In genomic region chr3:149363053-149363452, GRCh38 we compare ENCODE assay signal across 25 cellular contexts. TPM values are rescaled to one million over a fixed set of nuclear protein-coding genes. Genes with fewer than 3 reads are reported as not detected.
A peak's percentile ranks its signal among the peaks of the same experiment; 100 is the strongest.
DNase-seq lines count a peak whose midpoint lies in the region; ATAC-seq, FAIRE-seq and TF ChIP-seq lines count a peak whose summit lies in the region.
"Had no signal": no experiment of that assay in that cellular context is flagged by ENCODE, and none has a peak within 500 bp of the region (broad histone marks: within the 10 kb centered on the region; RNA-seq: fewer than 3 reads in every experiment).

No MANE protein-coding gene starts in this region.

- TF ChIP-seq CTCF in Panc1 (IDR thresholded peaks at IDR 0.05) (no peak), epithelial cell of esophagus (IDR thresholded peaks at IDR 0.05; ENCODE audit: insufficient read depth, low read depth, low read length, missing control alignments) (no peak), pancreas (IDR thresholded peaks at IDR 0.05) (no peak), left lung (IDR thresholded peaks at IDR 0.05) (no peak)

- BruUV-seq in Panc1 (replicated peaks; lab: Mats Ljungman, UMichigan): no TSS peak

- intact Hi-C loops in Panc1 (cut with micrococcal nuclease; ENCODE audit: unreplicated experiment) (no loop called here), pancreas (cut with DNase I) (no loop called here), left lung (cut with DNase I) (no loop called here)

- H3K36me3 ChIP-seq in Panc1 (ENCODE audit: control insufficient read depth, insufficient read depth, low read length) (no peaks in the 10 kb centered on the region), pancreas (no peaks in the 10 kb centered on the region), small intestine (ENCODE audit: control insufficient read depth in 2 of 2, insufficient read depth in 2 of 2, low read length in 2 of 2) (no peaks in the 10 kb centered on the region), left lung (no peaks in the 10 kb centered on the region)
- H3K36me3 ChIP-seq: heart left ventricle, spleen had no signal

- 38 to 41% methylated on average over 2 of the region's 2 CpGs for WGBS in pancreas, 2 donors
- WGBS in small intestine, 3 donors: 68 to 90% (median 80%) methylated on average over 2 of the region's 2 CpGs

- no peak overlapping the region for H3K4me3 ChIP-seq in Panc1 (ENCODE audit: low read depth in 2 of 2, low read length in 2 of 2)
- no peak overlapping the region for H3K4me3 ChIP-seq in epithelial cell of esophagus (ENCODE audit: low read length)
- no peak overlapping the region for H3K4me3 ChIP-seq in pancreas
- no peak overlapping the region for H3K4me3 ChIP-seq in small intestine (ENCODE audit: low read depth in 1 of 2, low read length in 2 of 2)
- no peak overlapping the region for H3K4me3 ChIP-seq in left lung
- H3K4me3 ChIP-seq: heart left ventricle, spleen, testis had no signal

- ATAC-seq in Panc1 (peak; percentile 11; the same call in 1 of the 2 replicates), pancreas (peak in 3 of 4 donors; percentile 70 to 75 (median 72)), GM21367 (IDR thresholded peaks at IDR 0.05; ENCODE audit: unreplicated experiment) (no peak), left lung (no peak)
- ATAC-seq: left colon; naive thymus-derived CD4-positive, alpha-beta T cell had no signal

- peak overlapping the region; percentile 100 for H3K27ac ChIP-seq in Panc1 (ENCODE audit: low read length)
- no peak overlapping the region for H3K27ac ChIP-seq in pancreas
- H3K27ac ChIP-seq in small intestine (ENCODE audit: low read depth in 1 of 2, low read length in 1 of 2): no peak overlapping the region
- no peak overlapping the region for H3K27ac ChIP-seq in left lung
- H3K27ac ChIP-seq: heart left ventricle had no signal

- FAIRE-seq in pancreas (lab: Jason Lieb, UNC) (no peak), small intestine (lab: Jason Lieb, UNC) (no peak)

- CTCF ChIA-PET in Panc1 (lab: Charles Lee): no interaction called here

- DNase-seq in GM04504 (ENCODE audit: low read depth): peak; percentile 48
- no peak for DNase-seq in Panc1 (ENCODE audit: low read depth, low spot score)
- peak; percentile 88 for DNase-seq in epithelial cell of esophagus (ENCODE audit: low read depth)
- peak in 1 of 6 donors; percentile 47 for DNase-seq in pancreas
- no peak for DNase-seq in small intestine
- no peak for DNase-seq in activated T-cell treated with anti-CD3 and anti-CD28 coated beads, Interleukin-2, amount 50 U/mL, for 48 hours
- no peak for DNase-seq in left lung
- DNase-seq: activated CD4-positive, alpha-beta T cell treated with anti-CD3 and anti-CD28 coated beads for 48 hours; activated naive CD4-positive, alpha-beta T cell treated with anti-CD3 and anti-CD28 coated beads, Interleukin-2, amount 10 ng/mL, durations not matched to agents 7 days and 5 days; activated T-cell treated with anti-CD3 and anti-CD28 coated beads, Interleukin-2, amount 50 U/mL, for 72 hours; caudate nucleus; heart left ventricle; KBM-7; left colon; naive thymus-derived CD4-positive, alpha-beta T cell; NCI-H1436 treated with DMSO at 0.1 percent for 48 hours; NCI-H524; occipital lobe; retina; spleen; stimulated activated CD4-positive, alpha-beta T cell treated with anti-CD3 and anti-CD28 coated beads, Interleukin-4, amount 100 ng/mL, for 1 hour; stimulated activated naive CD4-positive, alpha-beta T cell treated with Interleukin-2 at 50 U/mL for 16 hours; testis had no signal

- POLR2A ChIA-PET in Panc1 (lab: Charles Lee): interaction anchor here (0.5 to 1.2 kb wide), 4 partner anchors 9 to 216 kb away, joined by 3 to 4 read pairs (median 3); no protein-coding TSS in a partner anchor

- H3K4me1 ChIP-seq in Panc1 (ENCODE audit: control insufficient read depth, insufficient read depth, low read length): peaks cover 32% of the 10 kb centered on the region
- peaks cover under 1 to 18% (median 17%) of the 10 kb centered on the region in 3 donors for H3K4me1 ChIP-seq in pancreas
- H3K4me1 ChIP-seq in small intestine (ENCODE audit: control insufficient read depth in 2 of 2, insufficient read depth in 1 of 2, low read depth in 1 of 2, low read length in 1 of 2): no peaks in the 10 kb centered on the region
- H3K4me1 ChIP-seq in left lung: peaks cover 0 to 5% of the 10 kb centered on the region in 2 donors
- H3K4me1 ChIP-seq: spleen had no signal

- in situ Hi-C loops in Panc1 (cut with HindIII; ENCODE audit: low pct_unique_long_range_greater_than_20kb, low sequenced_read_pairs): no loop called here

- H3K9me3 ChIP-seq in Panc1 (ENCODE audit: control insufficient read depth, insufficient read depth, low read depth, low read length) (no peaks in the 10 kb centered on the region), pancreas (no peaks in the 10 kb centered on the region), small intestine (ENCODE audit: control insufficient read depth, low read depth) (no peaks in the 10 kb centered on the region), left lung (no peaks in the 10 kb centered on the region)
- H3K9me3 ChIP-seq: heart left ventricle, spleen, testis had no signal

- no peaks in the 10 kb centered on the region for H3K27me3 ChIP-seq in Panc1 (ENCODE audit: control insufficient read depth, insufficient read depth, low read length)
- H3K27me3 ChIP-seq in pancreas: no peaks in the 10 kb centered on the region
- no peaks in the 10 kb centered on the region for H3K27me3 ChIP-seq in small intestine (ENCODE audit: control insufficient read depth in 2 of 2, insufficient read depth in 2 of 2, low read length in 2 of 2)
- no peaks in the 10 kb centered on the region for H3K27me3 ChIP-seq in left lung
- H3K27me3 ChIP-seq: heart left ventricle, testis had no signal

RNA-seq across cellular contexts. Expression of gene TM4SF1, which starts 14.4 kb away (rescaled TPM):
- total RNA-seq in Panc1 (2021; ENCODE audit: unreplicated experiment) (1,063 TPM), pancreas (100 to 1,000 TPM in 3 of 6 donors, 10 to 100 TPM in 3; 53.7 to 226 (median 92.1) TPM), left lung (100 to 1,000 TPM; 249 to 283 TPM)
- 1,714 TPM for polyA plus RNA-seq in Panc1 (2012; ENCODE audit: insufficient read length)
- polyA plus RNA-seq in pancreas (100 to 1,000 TPM in 1 of 2 donors, 10 to 100 TPM in 1; 85.0 to 183 TPM), small intestine (10 to 100 TPM in 2 of 3 donors, 1 to 10 TPM in 1; 3.1 to 88.4 (median 10.5) TPM)
- total RNA-seq: naive thymus-derived CD4-positive, alpha-beta T cell had no signal
- polyA plus RNA-seq: naive thymus-derived CD4-positive, alpha-beta T cell had no signal

RNA-seq across cellular contexts. Expression of gene TM4SF18, which starts 29.6 kb away (rescaled TPM):
- total RNA-seq in Panc1 (2021; ENCODE audit: unreplicated experiment) (54.5 TPM), pancreas (10 to 100 TPM in 1 of 6 donors, 1 to 10 TPM in 5; 3.3 to 10.6 (median 3.9) TPM), left lung (1 to 10 TPM; 8.5 to 8.8 TPM)
- 34.5 TPM for polyA plus RNA-seq in Panc1 (2012; ENCODE audit: insufficient read length)
- polyA plus RNA-seq in pancreas (1 to 10 TPM; 2.4 to 6.4 TPM), small intestine (1 to 10 TPM in 1 of 3 donors, under 1 TPM in 1, not detected in 1; 0.27 to 1.1 TPM)
- total RNA-seq: activated T-cell treated with anti-CD3 and anti-CD28 coated beads, Interleukin-2, amount 50 U/mL, for 72 hours; naive thymus-derived CD4-positive, alpha-beta T cell; T-helper 1 cell treated with Interleukin-12 subunit alpha and Interleukin-12 subunit beta and Interleukin-4 antibody, amounts not matched to agents 30 ng/mL and 1 ng/mL, for 36 hours had no signal
- polyA plus RNA-seq: naive thymus-derived CD4-positive, alpha-beta T cell had no signal

Comparison
In these comparisons a context has a peak if more than half of its experiments do, and no peak if none do; other contexts are left out.
1. DNase-seq: peak in GM04504 (single experiment) and epithelial cell of esophagus (single experiment); none in Panc1 (single experiment), small intestine (single experiment), activated T-cell treated with anti-CD3 and anti-CD28 coated beads, Interleukin-2, amount 50 U/mL, for 48 hours (0 of 2) and left lung (0 of 2).
2. ATAC-seq: peak in Panc1 (single experiment) and pancreas (3 of 4); none in GM21367 (single experiment) and left lung (single experiment).